In genomic region chr3:182612332-182612731, GRCh38 we compare ENCODE assay signal across 9 cellular contexts.
"Had no signal": no experiment of that assay in that cellular context is flagged by ENCODE, and none has a peak within 500 bp of the region (broad histone marks: within the 10 kb centered on the region; RNA-seq: fewer than 3 reads in every experiment).

No MANE protein-coding gene starts in this region.

- FAIRE-seq: HepG2, HTR-8/SVneo had no signal

- H3K4me1 Mint-ChIP-seq: IgD-negative memory B cell had no signal

- ATAC-seq: HepG2 had no signal

- H3K27ac ChIP-seq: HL-60, KMS-11 had no signal

- H3K27ac Mint-ChIP-seq: IgD-negative memory B cell had no signal

- H3K9ac ChIP-seq: KMS-11 had no signal

- H3K36me3 Mint-ChIP-seq: IgD-negative memory B cell had no signal

- H3K4me3 Mint-ChIP-seq: IgD-negative memory B cell had no signal

- H3K4me2 ChIP-seq: KMS-11 had no signal

- DNase-seq: IMR-90, Karpas-422, KBM-7, KG1 had no signal

- H3K9me3 Mint-ChIP-seq: IgD-negative memory B cell had no signal
